1 cellular context compared by ENCODE assay signal in the genomic region with DNA sequence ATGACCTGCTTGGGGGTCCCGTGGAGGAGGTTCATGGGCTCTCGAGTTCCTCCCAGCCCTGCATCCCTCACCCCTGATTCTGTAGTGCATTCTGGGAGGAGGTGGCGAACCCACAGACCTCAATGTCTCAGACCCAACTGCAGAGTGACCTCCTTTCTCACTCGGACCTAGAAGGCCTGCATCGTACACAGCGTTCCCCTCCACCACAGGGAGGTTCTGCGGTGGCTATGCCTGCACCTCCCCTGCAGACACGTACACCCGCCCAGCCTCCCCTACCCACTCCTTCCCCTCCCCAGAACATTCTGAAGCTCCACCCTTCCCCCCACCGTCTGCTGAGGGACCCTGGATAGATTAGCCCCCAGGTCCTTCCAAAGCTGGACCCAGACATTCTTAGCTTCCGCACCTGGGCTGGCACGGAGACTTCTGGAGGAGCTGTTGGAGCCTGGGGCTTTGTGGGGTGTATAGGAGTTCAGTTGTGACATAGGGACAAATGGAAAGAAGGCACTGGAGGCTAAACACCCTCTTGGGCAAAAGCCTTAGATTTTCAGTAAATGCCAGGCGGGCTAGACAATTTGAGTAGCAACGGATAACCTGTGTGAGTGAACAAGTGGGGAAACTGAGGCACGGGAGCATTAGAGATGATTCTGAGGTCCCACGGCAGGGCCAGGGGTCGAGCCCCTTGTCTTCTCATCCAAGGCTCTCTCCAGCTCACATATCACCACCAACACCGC.
TF ChIP-seq lines count a peak whose summit lies in the region.

No MANE protein-coding gene starts in this region.

TF ChIP-seq in H1, 55 proteins besides CTCF, POLR2A, EP300 and RAD21:
- no peak for TF ChIP-seq RXRA (IDR thresholded peaks at IDR 0.05; ENCODE audit: insufficient read depth, low read depth, low read length)
- TF ChIP-seq POLR2AphosphoS5 (IDR thresholded peaks at IDR 0.05; ENCODE audit: low read depth, low read length) = no peak
- TF ChIP-seq, protein P1, sequence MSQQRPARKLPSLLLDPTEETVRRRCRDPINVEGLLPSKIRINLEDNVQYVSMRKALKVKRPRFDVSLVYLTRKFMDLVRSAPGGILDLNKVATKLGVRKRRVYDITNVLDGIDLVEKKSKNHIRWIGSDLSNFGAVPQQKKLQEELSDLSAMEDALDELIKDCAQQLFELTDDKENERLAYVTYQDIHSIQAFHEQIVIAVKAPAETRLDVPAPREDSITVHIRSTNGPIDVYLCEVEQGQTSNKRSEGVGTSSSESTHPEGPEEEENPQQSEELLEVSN (IDR thresholded peaks at IDR 0.05) = no peak
- no peak for TF ChIP-seq SIX5 (IDR thresholded peaks at IDR 0.05; ENCODE audit: low read depth, low read length)
